In the genomic region with DNA sequence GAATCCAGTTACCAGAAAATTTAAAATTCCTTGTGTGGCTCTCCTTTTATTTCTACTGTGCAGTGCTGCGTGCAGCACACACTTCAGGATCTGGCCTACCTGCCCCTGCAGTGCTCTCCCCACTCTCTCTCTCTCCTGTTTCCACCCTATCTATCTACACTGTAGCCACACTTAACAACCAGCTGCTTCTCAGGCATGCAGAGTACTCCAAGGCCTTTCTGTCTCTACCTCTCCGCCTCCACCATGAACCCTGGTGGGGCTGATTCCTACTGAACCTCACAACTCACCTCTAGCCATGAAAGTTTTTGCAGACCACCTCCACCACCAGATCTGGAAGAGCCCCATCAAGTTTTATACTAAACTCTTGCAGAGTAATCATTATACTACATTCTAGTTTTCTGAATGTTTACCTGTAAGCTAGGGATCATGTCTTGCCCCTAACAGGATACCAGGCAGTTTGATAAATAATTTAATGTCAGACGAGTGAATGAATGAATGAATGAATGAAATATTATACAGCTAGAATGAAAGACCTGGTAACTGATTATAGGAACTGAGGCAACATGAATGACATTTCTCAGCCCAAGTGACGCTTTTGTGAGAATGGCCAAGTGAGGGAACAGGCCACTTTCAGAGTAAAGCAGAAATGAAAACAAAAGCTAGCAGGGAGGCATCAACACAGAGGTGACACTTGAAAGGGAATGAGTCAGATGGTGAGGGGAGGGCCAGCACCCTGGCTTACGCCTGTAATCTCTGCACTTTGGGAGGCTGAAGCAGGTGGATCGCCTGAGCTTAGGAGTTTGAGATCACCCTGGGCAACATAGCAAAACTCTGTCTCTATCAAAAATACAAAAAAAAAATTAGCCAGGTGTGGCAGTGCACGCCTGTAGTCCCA, we compare ENCODE assay signal across 7 cellular contexts.
A peak's percentile ranks its signal among the peaks of the same experiment; 100 is the strongest.
DNase-seq lines count a peak whose midpoint lies in the region; ATAC-seq, FAIRE-seq and TF ChIP-seq lines count a peak whose summit lies in the region.

No MANE protein-coding gene starts in this region.

- TF ChIP-seq POLR2A in tibial nerve (IDR thresholded peaks at IDR 0.05) = no peak

- H3K4me3 ChIP-seq in tibial nerve = no peak overlapping the region

- H3K9me3 ChIP-seq in tibial nerve = peaks cover 0 to 5% (median 0%) of the 10 kb centered on the region in 4 donors

- no peaks in the 10 kb centered on the region for H3K4me1 ChIP-seq in tibial nerve

- no peaks in the 10 kb centered on the region for H3K36me3 ChIP-seq in tibial nerve

- ATAC-seq in GM19324 (IDR thresholded peaks at IDR 0.05; ENCODE audit: low FRiP score, unreplicated experiment) = peak; percentile 82
- peak; percentile 92 for ATAC-seq in HG02884 (IDR thresholded peaks at IDR 0.05; ENCODE audit: unreplicated experiment)

- TF ChIP-seq CTCF in tibial nerve (IDR thresholded peaks at IDR 0.05) = no peak

- H3K27ac ChIP-seq in tibial nerve = no peak overlapping the region

- WGBS in tibial nerve, 2 donors = 95 to 96% methylated on average over 7 of the region's 7 CpGs

- TF ChIP-seq EP300 in tibial nerve (IDR thresholded peaks at IDR 0.05) = no peak

- no peaks in the 10 kb centered on the region for H3K27me3 ChIP-seq in tibial nerve

- peak; percentile 8 for DNase-seq in activated CD4-positive, alpha-beta T cell treated with anti-CD3 and anti-CD28 coated beads, Interleukin-2, amount 50 U/mL, for 1 hour
- DNase-seq in stimulated activated CD4-positive, alpha-beta T cell treated with anti-CD3 and anti-CD28 coated beads, Interleukin-4, amount 100 ng/mL, for 48 hours (ENCODE audit: low read depth in 2 of 2) = peak; percentile 32 to 36
- no peak for DNase-seq in urothelium cell line (ENCODE audit: low spot score)
- DNase-seq in kidney glomerular epithelial cell (lab: John Stamatoyannopoulos, UW) = no peak
- DNase-seq in tibial nerve (ENCODE audit: low spot score in 2 of 2) = no peak

- no peak for FAIRE-seq in urothelium cell line (lab: Jason Lieb, UNC)

Comparison
In these comparisons a context has a peak if more than half of its experiments do, and no peak if none do; other contexts are left out.
1. DNase-seq: peak in activated CD4-positive, alpha-beta T cell treated with anti-CD3 and anti-CD28 coated beads, Interleukin-2, amount 50 U/mL, for 1 hour (single experiment) and stimulated activated CD4-positive, alpha-beta T cell treated with anti-CD3 and anti-CD28 coated beads, Interleukin-4, amount 100 ng/mL, for 48 hours (2 of 2); none in urothelium cell line (single experiment), kidney glomerular epithelial cell (single experiment) and tibial nerve (0 of 2).